19 cellular contexts compared by ENCODE assay signal in genomic region chr2:205474746-205475145, GRCh38.
A peak's percentile ranks its signal among the peaks of the same experiment; 100 is the strongest.
DNase-seq lines count a peak whose midpoint lies in the region; ATAC-seq and TF ChIP-seq lines count a peak whose summit lies in the region.
"Had no signal": no experiment of that assay in that cellular context is flagged by ENCODE, and none has a peak within 500 bp of the region (broad histone marks: within the 10 kb centered on the region; RNA-seq: fewer than 3 reads in every experiment).

No MANE protein-coding gene starts in this region.

- H3K79me2 ChIP-seq in osteoblast (ENCODE audit: insufficient read depth, low read length): no peaks in the 10 kb centered on the region

- no peak overlapping the region for H3K27ac Mint-ChIP-seq in activated CD4-positive, alpha-beta T cell treated with anti-CD3 and anti-CD28 coated beads for 36 hours
- H3K27ac Mint-ChIP-seq: activated B cell treated with CpG ODN at 0.5 μM for 24 hours; CD4-positive, alpha-beta memory T cell; naive thymus-derived CD4-positive, alpha-beta T cell; stimulated activated naive CD8-positive, alpha-beta T cell treated with anti-CD3 and anti-CD28 coated beads, Interleukin-15, amount 100 ng/mL, for 72 hours had no signal

- no peak for TF ChIP-seq CTCF in osteoblast (IDR thresholded peaks at IDR 0.05; ENCODE audit: extremely low read depth, low read depth, low read length)

- no peaks in the 10 kb centered on the region for H3K27me3 ChIP-seq in osteoblast (ENCODE audit: insufficient read depth, low read length)
- H3K27me3 ChIP-seq: breast epithelium had no signal

- POLR2A ChIA-PET in activated CD4-positive, alpha-beta T cell treated with anti-CD3 and anti-CD28 coated beads for 36 hours (lab: Charles Lee): interaction anchor here (0.7 kb wide), 1 partner anchor 1183 kb away, joined by 3 read pairs; no protein-coding TSS in a partner anchor

- H3K27me3 Mint-ChIP-seq in activated CD4-positive, alpha-beta T cell treated with anti-CD3 and anti-CD28 coated beads for 36 hours: peaks cover 14% of the 10 kb centered on the region
- H3K27me3 Mint-ChIP-seq: stimulated activated naive CD8-positive, alpha-beta T cell treated with anti-CD3 and anti-CD28 coated beads, Interleukin-15, amount 100 ng/mL, for 72 hours had no signal

- no peaks in the 10 kb centered on the region for H3K36me3 Mint-ChIP-seq in activated CD4-positive, alpha-beta T cell treated with anti-CD3 and anti-CD28 coated beads for 36 hours (ENCODE audit: low read depth)
- H3K36me3 Mint-ChIP-seq: CD4-positive, alpha-beta memory T cell; naive thymus-derived CD4-positive, alpha-beta T cell had no signal

- CTCF ChIA-PET in activated CD4-positive, alpha-beta T cell treated with anti-CD3 and anti-CD28 coated beads for 36 hours (lab: Charles Lee): interaction anchor here (0.5 to 1.4 kb wide), 3 partner anchors 9 to 208 kb away, joined by 3 to 4 read pairs (median 3); no protein-coding TSS in a partner anchor

- no peaks in the 10 kb centered on the region for H3K9me3 Mint-ChIP-seq in activated CD4-positive, alpha-beta T cell treated with anti-CD3 and anti-CD28 coated beads for 36 hours (ENCODE audit: low read depth)
- H3K9me3 Mint-ChIP-seq: activated B cell treated with CpG ODN at 0.5 μM for 24 hours; CD4-positive, alpha-beta memory T cell; stimulated activated naive CD8-positive, alpha-beta T cell treated with anti-CD3 and anti-CD28 coated beads, Interleukin-15, amount 100 ng/mL, for 72 hours had no signal

- intact Hi-C loops in activated CD4-positive, alpha-beta T cell treated with anti-CD3 and anti-CD28 coated beads for 36 hours (cut with DNase I, micrococcal nuclease): loop anchor here in 1 of 2 experiments (5.0 kb wide), 1 partner anchor 1367 kb away; no protein-coding TSS in a partner anchor

- DNase-seq in activated CD4-positive, alpha-beta T cell treated with anti-CD3 and anti-CD28 coated beads for 36 hours: peak; percentile 15
- no peak for DNase-seq in activated CD4-positive, alpha-beta T cell treated with anti-CD3 and anti-CD28 coated beads, Interleukin-2, amount 50 U/mL, for 1 hour
- DNase-seq in LHCN-M2 (ENCODE audit: low read depth) (peak; percentile 74), dedifferentiated amniotic fluid mesenchymal stem cell (ENCODE audit: extremely low spot score) (peak; percentile 48), osteoblast (ENCODE audit: insufficient read length, low spot score, missing footprints) (peak; percentile 74), NCI-H2029 (lab: John Stamatoyannopoulos, UW) (no peak)
- DNase-seq in activated effector memory CD4-positive, alpha-beta T cell treated with Interleukin-2 at 50 U/mL for 16 hours: no peak
- DNase-seq: 8988T; activated B cell treated with CpG ODN at 0.5 μM for 24 hours; activated CD8-positive, alpha-beta memory T cell treated with anti-CD3 and anti-CD28 coated beads, Interleukin-2, amount 50 U/mL, for 4 hours; activated naive CD4-positive, alpha-beta T cell treated with anti-CD3 and anti-CD28 coated beads, Interleukin-2, amount 50 U/mL, for 16 hours; CD4-positive, alpha-beta memory T cell; DND-41; KG1; naive thymus-derived CD4-positive, alpha-beta T cell; stimulated activated naive CD8-positive, alpha-beta T cell treated with anti-CD3 and anti-CD28 coated beads, Interleukin-15, amount 100 ng/mL, for 72 hours had no signal

- H3K4me1 Mint-ChIP-seq in activated CD4-positive, alpha-beta T cell treated with anti-CD3 and anti-CD28 coated beads for 36 hours: peaks cover 4% of the 10 kb centered on the region
- H3K4me1 Mint-ChIP-seq: activated B cell treated with CpG ODN at 0.5 μM for 24 hours; naive thymus-derived CD4-positive, alpha-beta T cell; stimulated activated naive CD8-positive, alpha-beta T cell treated with anti-CD3 and anti-CD28 coated beads, Interleukin-15, amount 100 ng/mL, for 72 hours had no signal

- H2AFZ ChIP-seq in osteoblast (ENCODE audit: low read length): no peak overlapping the region

- no peak overlapping the region for H3K4me3 Mint-ChIP-seq in activated CD4-positive, alpha-beta T cell treated with anti-CD3 and anti-CD28 coated beads for 36 hours
- H3K4me3 Mint-ChIP-seq: activated B cell treated with CpG ODN at 0.5 μM for 24 hours; CD4-positive, alpha-beta memory T cell; naive thymus-derived CD4-positive, alpha-beta T cell; stimulated activated naive CD8-positive, alpha-beta T cell treated with anti-CD3 and anti-CD28 coated beads, Interleukin-15, amount 100 ng/mL, for 72 hours had no signal

- H3K27ac ChIP-seq in osteoblast (ENCODE audit: low read depth, low read length): no peak overlapping the region
- H3K27ac ChIP-seq: breast epithelium, prostate gland had no signal

- peak; percentile 47 for ATAC-seq in activated CD4-positive, alpha-beta T cell treated with anti-CD3 and anti-CD28 coated beads for 36 hours
- no peak for ATAC-seq in HG02623 (IDR thresholded peaks at IDR 0.05; ENCODE audit: unreplicated experiment)
- ATAC-seq: naive thymus-derived CD4-positive, alpha-beta T cell; stimulated activated naive CD8-positive, alpha-beta T cell treated with anti-CD3 and anti-CD28 coated beads, Interleukin-15, amount 100 ng/mL, for 72 hours had no signal

- peaks cover 15% of the 10 kb centered on the region for H3K4me1 ChIP-seq in osteoblast (ENCODE audit: insufficient read depth, low read length)
- H3K4me1 ChIP-seq: breast epithelium, prostate gland had no signal

- H3K9me3 ChIP-seq in osteoblast (ENCODE audit: low read depth, low read length): no peaks in the 10 kb centered on the region
- H3K9me3 ChIP-seq: breast epithelium, prostate gland had no signal

- H3K36me3 ChIP-seq in osteoblast (ENCODE audit: insufficient read depth, low read length): no peaks in the 10 kb centered on the region
- H3K36me3 ChIP-seq: breast epithelium, prostate gland had no signal

- peak overlapping the region; percentile 43 for H3K4me2 ChIP-seq in osteoblast (ENCODE audit: insufficient read depth, low read length)

- H4K20me1 ChIP-seq in osteoblast (ENCODE audit: insufficient read depth, low read length): no peaks in the 10 kb centered on the region

- H3K4me3 ChIP-seq in osteoblast (ENCODE audit: insufficient read depth, low read length): no peak overlapping the region
- H3K4me3 ChIP-seq: breast epithelium, prostate gland had no signal

Comparison
In these comparisons a context has a peak if more than half of its experiments do, and no peak if none do; other contexts are left out.
1. DNase-seq: peak in activated CD4-positive, alpha-beta T cell treated with anti-CD3 and anti-CD28 coated beads for 36 hours (single experiment), LHCN-M2 (single experiment), dedifferentiated amniotic fluid mesenchymal stem cell (single experiment) and osteoblast (single experiment); none in activated CD4-positive, alpha-beta T cell treated with anti-CD3 and anti-CD28 coated beads, Interleukin-2, amount 50 U/mL, for 1 hour (single experiment), NCI-H2029 (single experiment) and activated effector memory CD4-positive, alpha-beta T cell treated with Interleukin-2 at 50 U/mL for 16 hours (single experiment).